In the genomic region with DNA sequence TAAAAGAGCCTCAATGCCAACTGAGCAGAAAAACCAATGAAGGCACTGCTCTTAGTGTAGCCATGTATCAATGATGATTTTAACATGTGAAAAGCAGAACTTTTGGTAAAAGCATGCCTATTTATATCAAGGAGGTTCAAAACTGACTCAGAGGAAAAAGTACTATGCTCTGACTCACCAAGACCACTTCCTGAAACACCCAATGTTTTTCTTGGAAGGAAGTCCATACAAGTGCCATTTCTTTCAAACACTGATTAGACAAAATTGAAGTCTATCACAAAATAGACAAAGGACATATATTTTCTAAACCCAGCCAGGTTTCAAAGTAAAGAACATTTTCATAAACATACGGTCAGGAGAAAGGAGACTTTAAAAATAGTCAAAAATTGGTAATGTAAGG, we compare ENCODE assay signal across 9 cellular contexts.
A peak's percentile ranks its signal among the peaks of the same experiment; 100 is the strongest.
DNase-seq lines count a peak whose midpoint lies in the region; ATAC-seq and TF ChIP-seq lines count a peak whose summit lies in the region.
"Had no signal": no experiment of that assay in that cellular context is flagged by ENCODE, and none has a peak within 500 bp of the region (broad histone marks: within the 10 kb centered on the region; RNA-seq: fewer than 3 reads in every experiment).

No MANE protein-coding gene starts in this region.

- intact Hi-C loops in aorta (cut with DNase I) = no loop called here
- intact Hi-C loops in CD4-positive, alpha-beta T cell (cut with DNase I, micrococcal nuclease) = no loop called here

- peaks cover 71% of the 10 kb centered on the region for H3K79me2 ChIP-seq in ACC112 (ENCODE audit: control insufficient read depth, insufficient read depth, low read length, unreplicated experiment)

- H3K36me3 ChIP-seq in ACC112 (ENCODE audit: insufficient read depth, low read length) = peaks cover 5% of the 10 kb centered on the region; the same call in 1 of the 2 replicates
- no peaks in the 10 kb centered on the region for H3K36me3 ChIP-seq in kidney epithelial cell (ENCODE audit: control insufficient read depth, insufficient read depth, low read length)
- no peaks in the 10 kb centered on the region for H3K36me3 ChIP-seq in aorta (ENCODE audit: control insufficient read depth in 1 of 2, insufficient read depth in 2 of 2, low read length in 1 of 2)
- H3K36me3 ChIP-seq: cardiac muscle cell had no signal

- H3K4me1 Mint-ChIP-seq in activated naive CD8-positive, alpha-beta T cell treated with anti-CD3 and anti-CD28 coated beads, Interleukin-2, amount 50 U/mL, for 24 hours = peaks cover 33% of the 10 kb centered on the region
- H3K4me1 Mint-ChIP-seq in CD4-positive, alpha-beta T cell (ENCODE audit: low read depth) = no peaks in the 10 kb centered on the region

- CTCF ChIA-PET in CD4-positive, alpha-beta T cell (lab: Charles Lee) = no interaction called here

- H3K27me3 Mint-ChIP-seq in activated naive CD8-positive, alpha-beta T cell treated with anti-CD3 and anti-CD28 coated beads, Interleukin-2, amount 50 U/mL, for 24 hours = no peaks in the 10 kb centered on the region
- peaks cover 8% of the 10 kb centered on the region for H3K27me3 Mint-ChIP-seq in CD4-positive, alpha-beta T cell

- peaks cover 8% of the 10 kb centered on the region for H3K9me3 Mint-ChIP-seq in activated naive CD8-positive, alpha-beta T cell treated with anti-CD3 and anti-CD28 coated beads, Interleukin-2, amount 50 U/mL, for 24 hours
- H3K9me3 Mint-ChIP-seq in CD4-positive, alpha-beta T cell = no peaks in the 10 kb centered on the region

- no peaks in the 10 kb centered on the region for H3K9me3 ChIP-seq in aorta (ENCODE audit: control insufficient read depth, low read length)
- no peaks in the 10 kb centered on the region for H3K9me3 ChIP-seq in CD4-positive, alpha-beta T cell (ENCODE audit: control insufficient read depth, low read length)

- peak overlapping the region; percentile 40 for H3K4me3 ChIP-seq in ACC112 (ENCODE audit: low read depth, low read length)
- no peak overlapping the region for H3K4me3 ChIP-seq in kidney epithelial cell (ENCODE audit: low read depth, low read length)
- no peak overlapping the region for H3K4me3 ChIP-seq in aorta (ENCODE audit: low read length in 2 of 2)
- H3K4me3 ChIP-seq: cardiac muscle cell had no signal

- no peak for DNase-seq in activated naive CD8-positive, alpha-beta T cell treated with anti-CD3 and anti-CD28 coated beads, Interleukin-2, amount 50 U/mL, for 24 hours
- DNase-seq in kidney epithelial cell (ENCODE audit: low read depth) = peak; percentile 86
- no peak for DNase-seq in aorta
- DNase-seq in cortex of kidney (lab: John Stamatoyannopoulos, UW) = no peak
- no peak for DNase-seq in CD4-positive, alpha-beta T cell

- H3K36me3 Mint-ChIP-seq in activated naive CD8-positive, alpha-beta T cell treated with anti-CD3 and anti-CD28 coated beads, Interleukin-2, amount 50 U/mL, for 24 hours (ENCODE audit: low read depth) = no peaks in the 10 kb centered on the region
- no peaks in the 10 kb centered on the region for H3K36me3 Mint-ChIP-seq in CD4-positive, alpha-beta T cell (ENCODE audit: low read depth)

- peak overlapping the region; percentile 19 for H3K4me3 Mint-ChIP-seq in activated naive CD8-positive, alpha-beta T cell treated with anti-CD3 and anti-CD28 coated beads, Interleukin-2, amount 50 U/mL, for 24 hours
- H3K4me3 Mint-ChIP-seq in CD4-positive, alpha-beta T cell = no peak overlapping the region

- H3K27ac ChIP-seq in ACC112 (ENCODE audit: low read depth, low read length) (peak overlapping the region; percentile 95), aorta (ENCODE audit: low read depth in 1 of 2, low read length in 2 of 2) (no peak overlapping the region)
- H3K27ac ChIP-seq in CD4-positive, alpha-beta T cell (ENCODE audit: low read depth, low read length) = no peak overlapping the region
- H3K27ac ChIP-seq: cardiac muscle cell had no signal

- H3K27ac Mint-ChIP-seq in activated naive CD8-positive, alpha-beta T cell treated with anti-CD3 and anti-CD28 coated beads, Interleukin-2, amount 50 U/mL, for 24 hours = peak overlapping the region; percentile 68
- H3K27ac Mint-ChIP-seq in CD4-positive, alpha-beta T cell = no peak overlapping the region

- POLR2A ChIA-PET in CD4-positive, alpha-beta T cell (lab: Charles Lee) = no interaction called here

- H3K4me1 ChIP-seq in ACC112 (ENCODE audit: control insufficient read depth, insufficient read depth, low read length, unreplicated experiment) = peaks cover 73% of the 10 kb centered on the region
- peaks cover 0 to 2% of the 10 kb centered on the region in 2 donors for H3K4me1 ChIP-seq in aorta (ENCODE audit: control insufficient read depth in 1 of 2, insufficient read depth in 2 of 2, low read length in 2 of 2)

- no peak for TF ChIP-seq CTCF in kidney epithelial cell (IDR thresholded peaks at IDR 0.05; ENCODE audit: insufficient read depth, low read length, poor library complexity, severe bottlenecking)
- TF ChIP-seq CTCF in CD4-positive, alpha-beta T cell (IDR thresholded peaks at IDR 0.05) = no peak

- H3K27me3 ChIP-seq in ACC112 (ENCODE audit: insufficient read depth, low read length) = no peaks in the 10 kb centered on the region
- no peaks in the 10 kb centered on the region for H3K27me3 ChIP-seq in kidney epithelial cell (ENCODE audit: control insufficient read depth, insufficient read depth, low read length)
- no peaks in the 10 kb centered on the region for H3K27me3 ChIP-seq in aorta (ENCODE audit: control insufficient read depth in 1 of 2, insufficient read depth in 2 of 2, low read length in 1 of 2)
- H3K27me3 ChIP-seq in CD4-positive, alpha-beta T cell (ENCODE audit: control insufficient read depth, insufficient read depth, low read length) = no peaks in the 10 kb centered on the region
- H3K27me3 ChIP-seq: cardiac muscle cell had no signal

- ATAC-seq in GM19023 (IDR thresholded peaks at IDR 0.05; ENCODE audit: unreplicated experiment) (peak; percentile 49), HG03575 (IDR thresholded peaks at IDR 0.05; ENCODE audit: extremely low read depth, insufficient number of reproducible peaks, low FRiP score, unreplicated experiment) (peak; percentile 54), aorta (ENCODE audit: low FRiP score) (peak; percentile 85)
- ATAC-seq in activated naive CD8-positive, alpha-beta T cell treated with anti-CD3 and anti-CD28 coated beads, Interleukin-2, amount 50 U/mL, for 24 hours = peak; percentile 72
- no peak for ATAC-seq in CD4-positive, alpha-beta T cell (ENCODE audit: poor library complexity)

- no peak overlapping the region for H2AFZ ChIP-seq in ACC112 (ENCODE audit: low read length, unreplicated experiment)

- WGBS in aorta, 2 donors = 24 to 30% methylated on average over 1 of the region's 1 CpG
